ENCODE assay signal across 1 cellular context in genomic region chr1:39189592-39190041, GRCh38.
A peak's percentile ranks its signal among the peaks of the same experiment; 100 is the strongest.
TF ChIP-seq lines count a peak whose summit lies in the region.

No MANE protein-coding gene starts in this region.

TF ChIP-seq in K562, 482 proteins besides CTCF, POLR2A, EP300 and RAD21 (continues in another document):
- TF ChIP-seq LEF1 (IDR thresholded peaks at IDR 0.05), result no peak
- peak; percentile 22; the same call in 1 of the 2 replicates for TF ChIP-seq CBFA2T3 (IDR thresholded peaks at IDR 0.05)
- peak; percentile 49; the same call in 1 of the 2 replicates for TF ChIP-seq SOX6 (IDR thresholded peaks at IDR 0.05)
- no peak for TF ChIP-seq SUPT5H (IDR thresholded peaks at IDR 0.05)
- no peak for TF ChIP-seq BRD9 (IDR thresholded peaks at IDR 0.05; ENCODE audit: low read depth, partially characterized antibody)
- no peak for TF ChIP-seq CGGBP1 (CRISPR knock-in tag; IDR thresholded peaks at IDR 0.05)
- TF ChIP-seq ZNF668 (CRISPR knock-in tag; IDR thresholded peaks at IDR 0.05), result no peak
- no peak for TF ChIP-seq MEF2D (tag; conservative IDR thresholded peaks at IDR 0.05; ENCODE audit: low read depth)
- no peak for TF ChIP-seq NKRF (IDR thresholded peaks at IDR 0.05; ENCODE audit: borderline replicate concordance)
- TF ChIP-seq BACH1 (tag; IDR thresholded peaks at IDR 0.05), result 0 out of 2 replicates have a peak, but pooled peaks have one; percentile 41
- TF ChIP-seq FOXJ2 (tag; IDR thresholded peaks at IDR 0.05), result 0 out of 2 replicates have a peak, but pooled peaks have one; percentile 65
- TF ChIP-seq PRPF4 (IDR thresholded peaks at IDR 0.05; ENCODE audit: insufficient read depth, low read depth, low read length, poor library complexity, severe bottlenecking), result no peak
- no peak for TF ChIP-seq PPARD (CRISPR knock-in tag; IDR thresholded peaks at IDR 0.05)
- no peak for TF ChIP-seq ZNF830 (CRISPR knock-in tag; IDR thresholded peaks at IDR 0.05)
- TF ChIP-seq ZNF384 (IDR thresholded peaks at IDR 0.05; ENCODE audit: low read depth, low read length), result peak; percentile 65
- peak; percentile 51; the same call in 1 of the 2 replicates for TF ChIP-seq ETV1 (tag; conservative IDR thresholded peaks at IDR 0.05; ENCODE audit: low read depth)
- no peak for TF ChIP-seq ZNF175 (CRISPR knock-in tag; IDR thresholded peaks at IDR 0.05; ENCODE audit: low read depth)
- no peak for TF ChIP-seq STAT6 (CRISPR knock-in tag; IDR thresholded peaks at IDR 0.05)
- TF ChIP-seq CEBPB (tag; IDR thresholded peaks at IDR 0.05), result no peak
- no peak for TF ChIP-seq CBX2 (IDR thresholded peaks at IDR 0.05; ENCODE audit: insufficient read depth, low read length, poor library complexity, severe bottlenecking)
- TF ChIP-seq ZBTB40 (IDR thresholded peaks at IDR 0.05), result 0 out of 2 replicates have a peak, but pooled peaks have one; percentile 13
- TF ChIP-seq ZBTB40 (CRISPR knock-in tag; IDR thresholded peaks at IDR 0.05), result no peak
- TF ChIP-seq ZNF436 (CRISPR knock-in tag; IDR thresholded peaks at IDR 0.05), result no peak
- no peak for TF ChIP-seq PHF8 (IDR thresholded peaks at IDR 0.05; ENCODE audit: borderline replicate concordance, low read length)
- TF ChIP-seq HES1 (IDR thresholded peaks at IDR 0.05; ENCODE audit: low read depth), result no peak
- no peak for TF ChIP-seq ZNF695 (CRISPR knock-in tag; IDR thresholded peaks at IDR 0.05)
- TF ChIP-seq DPF2 (IDR thresholded peaks at IDR 0.05), result peak; percentile 62; the same call in 1 of the 2 replicates
- TF ChIP-seq FOXA3 (CRISPR knock-in tag; conservative IDR thresholded peaks at IDR 0.05 in 1 of 2, IDR thresholded peaks at IDR 0.05 in 1 of 2), result peak in 1 of 2 experiments; percentile 35; a peak in 1 of 4 replicates
- peak; percentile 51; the same call in 1 of the 2 replicates for TF ChIP-seq ARID1B (IDR thresholded peaks at IDR 0.05)
- no peak for TF ChIP-seq SMAD2 (IDR thresholded peaks at IDR 0.05; ENCODE audit: low read depth, low read length)
- TF ChIP-seq CAMTA2 (CRISPR knock-in tag; conservative IDR thresholded peaks at IDR 0.05), result no peak
- no peak for TF ChIP-seq ZNF778 (CRISPR knock-in tag; IDR thresholded peaks at IDR 0.05)
- peak; percentile 56 for TF ChIP-seq RFX1 (IDR thresholded peaks at IDR 0.05)
- TF ChIP-seq CLOCK (CRISPR knock-in tag; IDR thresholded peaks at IDR 0.05; ENCODE audit: borderline replicate concordance), result no peak
- TF ChIP-seq GABPA (tag; conservative IDR thresholded peaks at IDR 0.05; ENCODE audit: low read depth), result peak; percentile 58
- no peak for TF ChIP-seq RFX5 (IDR thresholded peaks at IDR 0.05; ENCODE audit: low read depth, low read length)
- TF ChIP-seq E4F1 (CRISPR knock-in tag; IDR thresholded peaks at IDR 0.05; ENCODE audit: borderline replicate concordance), result no peak
- no peak for TF ChIP-seq ZNF512 (tag; IDR thresholded peaks at IDR 0.05)
- TF ChIP-seq SMARCA4 (IDR thresholded peaks at IDR 0.05), result peak; percentile 45; the same call in 1 of the 2 replicates
- no peak for TF ChIP-seq C11orf30 (IDR thresholded peaks at IDR 0.05; ENCODE audit: low read depth)
- TF ChIP-seq ZNF3 (CRISPR knock-in tag; IDR thresholded peaks at IDR 0.05), result 0 out of 2 replicates have a peak, but pooled peaks have one; percentile 44
- TF ChIP-seq ZKSCAN1 (IDR thresholded peaks at IDR 0.05; ENCODE audit: low read depth, low read length), result no peak
- peak in 1 of 2 experiments; percentile 46; a peak in 1 of 4 replicates for TF ChIP-seq HDAC1 (IDR thresholded peaks at IDR 0.05)
- TF ChIP-seq KDM1A (IDR thresholded peaks at IDR 0.05), result no peak
- TF ChIP-seq GTF2F1 (IDR thresholded peaks at IDR 0.05; ENCODE audit: low read depth, low read length), result no peak
